In the genomic region with DNA sequence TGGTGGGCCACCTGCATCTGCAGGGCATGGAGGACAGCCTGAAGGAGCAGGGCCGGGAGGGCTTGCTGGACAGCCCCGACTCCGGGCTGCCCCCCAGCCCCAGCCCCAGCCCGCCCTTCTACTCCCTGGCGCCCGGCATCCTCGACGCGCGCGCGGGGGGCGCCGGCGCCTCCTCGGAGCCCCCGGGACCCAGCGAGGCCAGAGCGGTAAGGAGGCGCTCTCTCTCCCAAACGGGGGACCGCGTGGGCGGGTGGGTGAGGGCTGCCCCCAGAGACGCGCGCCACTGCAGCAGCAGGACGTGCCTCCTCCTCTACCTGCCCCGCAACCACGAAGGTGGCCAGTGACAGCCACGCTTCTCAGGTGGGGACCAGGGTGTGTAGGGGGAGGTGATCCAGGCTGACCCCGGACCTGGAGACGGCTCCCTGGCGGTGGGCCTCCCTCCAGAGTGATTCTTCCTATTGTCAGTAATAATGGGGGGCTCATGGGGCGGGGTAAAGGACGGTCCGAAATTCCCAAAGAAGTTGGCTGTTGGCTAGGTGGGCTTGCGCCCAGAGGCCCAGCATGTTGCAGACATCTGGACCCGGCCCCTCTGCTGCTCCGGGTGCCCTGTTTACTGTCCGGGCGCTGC, we compare ENCODE assay signal across 10 cellular contexts. TPM values are rescaled to one million over a fixed set of nuclear protein-coding genes. Genes with fewer than 3 reads are reported as not detected.
DNase-seq lines count a peak whose midpoint lies in the region; ATAC-seq and TF ChIP-seq lines count a peak whose summit lies in the region.
"Had no signal": no experiment of that assay in that cellular context is flagged by ENCODE, and none has a peak within 500 bp of the region (broad histone marks: within the 10 kb centered on the region; RNA-seq: fewer than 3 reads in every experiment).

No MANE protein-coding gene starts in this region.

- ATAC-seq in activated T-cell treated with anti-CD3 and anti-CD28 coated beads, Interleukin-2, amount 50 U/mL, for 72 hours (replicated peaks in 1 of 2), result no peak
- ATAC-seq in HG02588 (IDR thresholded peaks at IDR 0.05; ENCODE audit: unreplicated experiment), result no peak

- no peak overlapping the region for H3K27ac Mint-ChIP-seq in activated T-cell treated with anti-CD3 and anti-CD28 coated beads, Interleukin-2, amount 50 U/mL, for 72 hours

- H3K27me3 Mint-ChIP-seq in activated T-cell treated with anti-CD3 and anti-CD28 coated beads, Interleukin-2, amount 50 U/mL, for 72 hours (ENCODE audit: low read depth), result peaks cover 38% of the 10 kb centered on the region

- H3K4me1 ChIP-seq in duodenal mucosa (ENCODE audit: control insufficient read depth in 1 of 2, insufficient read depth in 2 of 2, low read length in 2 of 2) (peaks cover 8 to 17% of the 10 kb centered on the region in 2 donors), mucosa of rectum (ENCODE audit: control insufficient read depth in 2 of 2, insufficient read depth in 2 of 2, low read length in 2 of 2) (peaks cover 2 to 28% of the 10 kb centered on the region in 2 donors), tibial artery (peaks cover 0 to 33% (median 26%) of the 10 kb centered on the region in 4 donors)

- H3K9ac ChIP-seq in duodenal mucosa (ENCODE audit: low read depth in 1 of 2, low read length in 2 of 2) (peak overlapping the region in 1 of 2 donors; percentile 69), mucosa of rectum (ENCODE audit: low read depth in 1 of 2, low read length in 2 of 2) (peak overlapping the region; percentile 74 to 81)

- intact Hi-C loops in tibial artery (cut with DNase I; ENCODE audit: low total_unique reads), result no loop called here

- no peak for DNase-seq in activated T-cell treated with anti-CD3 and anti-CD28 coated beads, Interleukin-2, amount 50 U/mL, for 72 hours
- DNase-seq in activated T-cell treated with anti-CD3 and anti-CD28 coated beads, Interleukin-2, amount 50 U/mL, for 48 hours, result no peak
- DNase-seq in tibial artery (no peak), NCI-H446 (lab: John Stamatoyannopoulos, UW) (no peak), NCI-H345 (lab: John Stamatoyannopoulos, UW) (no peak)
- DNase-seq: activated CD4-positive, CD25-positive, alpha-beta regulatory T cell treated with anti-CD3 and anti-CD28 coated beads, Interleukin-2, amount 50 U/mL, for 72 hours; kidney glomerular epithelial cell had no signal

- no peaks in the 10 kb centered on the region for H3K9me3 Mint-ChIP-seq in activated T-cell treated with anti-CD3 and anti-CD28 coated beads, Interleukin-2, amount 50 U/mL, for 72 hours

- peak overlapping the region; percentile 44 to 48 for H3K4me3 Mint-ChIP-seq in activated T-cell treated with anti-CD3 and anti-CD28 coated beads, Interleukin-2, amount 50 U/mL, for 72 hours

- no peak overlapping the region for H3K27ac ChIP-seq in duodenal mucosa (ENCODE audit: low read depth, low read length)
- H3K27ac ChIP-seq in mucosa of rectum (ENCODE audit: low read depth in 2 of 2, low read length in 2 of 2), result peak overlapping the region; percentile 71 to 82
- no peak overlapping the region for H3K27ac ChIP-seq in tibial artery

- no peak for TF ChIP-seq CTCF in tibial artery (IDR thresholded peaks at IDR 0.05)

- no peaks in the 10 kb centered on the region for H3K4me1 Mint-ChIP-seq in activated T-cell treated with anti-CD3 and anti-CD28 coated beads, Interleukin-2, amount 50 U/mL, for 72 hours (ENCODE audit: low read depth)

- H3K27me3 ChIP-seq in duodenal mucosa (ENCODE audit: control insufficient read depth in 1 of 2, insufficient read depth in 2 of 2, low read length in 2 of 2) (peaks cover 0 to 4% of the 10 kb centered on the region in 2 donors), mucosa of rectum (ENCODE audit: control insufficient read depth in 2 of 2, insufficient read depth in 2 of 2, low read length in 2 of 2) (peaks cover 0 to 3% of the 10 kb centered on the region in 2 donors), tibial artery (peaks cover 0 to 27% of the 10 kb centered on the region in 2 donors)

- H3K9me3 ChIP-seq in duodenal mucosa (ENCODE audit: control insufficient read depth in 1 of 2, low read length in 2 of 2) (no peaks in the 10 kb centered on the region), mucosa of rectum (ENCODE audit: control insufficient read depth in 2 of 2, low read length in 2 of 2) (no peaks in the 10 kb centered on the region), tibial artery (no peaks in the 10 kb centered on the region)

- peak overlapping the region; percentile 71 for H3K4me3 ChIP-seq in duodenal mucosa (ENCODE audit: low read depth in 1 of 2, low read length in 2 of 2)
- H3K4me3 ChIP-seq in mucosa of rectum (ENCODE audit: low read length in 2 of 2), result peak overlapping the region; percentile 76 to 81
- H3K4me3 ChIP-seq in tibial artery, result peak overlapping the region; percentile 18 to 49

- H3K36me3 ChIP-seq in duodenal mucosa (ENCODE audit: control insufficient read depth in 1 of 2, insufficient read depth in 2 of 2, low read length in 2 of 2) (peaks cover 0 to 5% of the 10 kb centered on the region in 2 donors), mucosa of rectum (ENCODE audit: control insufficient read depth in 2 of 2, insufficient read depth in 2 of 2, low read length in 2 of 2) (peaks cover 2 to 4% of the 10 kb centered on the region in 2 donors), tibial artery (no peaks in the 10 kb centered on the region)

- H3K36me3 Mint-ChIP-seq in activated T-cell treated with anti-CD3 and anti-CD28 coated beads, Interleukin-2, amount 50 U/mL, for 72 hours (ENCODE audit: insufficient read depth in 2 of 2), result no peaks in the 10 kb centered on the region

RNA-seq across cellular contexts. Expression of a gene that starts 0.7 kb away (rescaled TPM):
- total RNA-seq in activated T-cell treated with anti-CD3 and anti-CD28 coated beads, Interleukin-2, amount 50 U/mL, for 72 hours, result not detected

Comparison
In these comparisons a context has a peak if more than half of its experiments do, and no peak if none do; other contexts are left out.
1. H3K27ac ChIP-seq: peak in mucosa of rectum (2 of 2); none in duodenal mucosa (single experiment) and tibial artery (0 of 2).
2. Peak in every context shown above with its lines, with median percentiles within 50 percentile points of each other: H3K4me3 ChIP-seq.